Comparison of ENCODE assay signal across 8 cellular contexts in the genomic region with DNA sequence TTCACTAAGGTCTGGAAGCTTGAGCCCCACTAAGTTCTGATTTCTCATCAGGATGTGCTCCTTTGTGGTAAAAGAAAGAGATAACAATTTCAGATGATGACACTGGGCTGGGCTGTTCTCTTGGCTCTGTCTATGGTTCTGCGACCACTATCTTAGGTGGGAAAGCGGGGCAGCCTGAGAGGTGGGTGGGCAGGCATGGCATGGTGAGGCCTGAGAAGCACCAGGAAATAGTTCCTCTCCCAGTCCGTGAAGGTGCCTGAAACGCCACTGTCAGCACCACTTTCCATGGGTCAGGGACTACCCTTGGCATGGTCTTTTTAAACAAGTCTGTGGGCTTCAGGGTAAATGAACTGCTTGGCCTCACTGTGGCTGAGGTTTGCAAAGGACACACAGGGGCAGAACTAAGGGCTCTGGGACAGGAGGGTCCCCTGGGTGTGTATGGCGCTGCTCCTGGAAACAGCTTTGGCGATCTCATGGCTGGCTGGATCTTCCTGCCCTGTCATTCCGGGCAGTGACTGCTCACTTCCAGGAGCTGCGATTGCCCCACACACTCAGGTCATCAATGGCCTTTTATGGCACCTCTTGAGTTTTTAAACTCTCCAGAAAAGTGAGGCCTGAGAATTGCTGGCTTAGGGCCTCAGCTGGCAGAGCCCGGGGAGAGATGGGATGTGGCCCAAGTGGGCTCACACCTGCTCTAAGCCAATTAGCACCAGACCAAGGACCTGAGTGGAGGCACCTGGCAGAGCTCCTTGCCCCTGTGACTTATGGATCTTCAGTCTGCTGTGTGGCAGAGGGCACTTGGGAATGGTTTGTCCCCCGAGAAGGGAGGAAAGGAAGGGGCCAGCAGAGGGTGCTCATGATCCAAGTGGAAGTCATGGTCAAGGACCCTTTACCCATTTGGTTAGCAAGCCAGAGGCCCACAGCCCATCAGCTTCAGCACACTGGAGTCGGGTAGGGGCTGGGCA. TPM values are rescaled to one million over a fixed set of nuclear protein-coding genes. Genes with fewer than 3 reads are reported as not detected.
DNase-seq lines count a peak whose midpoint lies in the region; ATAC-seq and TF ChIP-seq lines count a peak whose summit lies in the region.

No MANE protein-coding gene starts in this region.

- peak overlapping the region; percentile 94 for H2AK9ac ChIP-seq in IMR-90 (replicated peaks; ENCODE audit: low read depth, low read length, poor library complexity)

- peak overlapping the region; percentile 29; the same call in 1 of the 2 replicates for H3K23ac ChIP-seq in IMR-90 (ENCODE audit: low read depth, low read length)

- H3K27ac ChIP-seq in IMR-90 (ENCODE audit: insufficient read depth, low read length) (no peak overlapping the region), stomach smooth muscle (ENCODE audit: low read length) (peak overlapping the region; percentile 67)

- peak overlapping the region; percentile 47 for H2BK120ac ChIP-seq in IMR-90 (ENCODE audit: low read depth, low read length)

- peaks cover 16% of the 10 kb centered on the region for H3K4me1 Mint-ChIP-seq in activated CD4-positive, alpha-beta memory T cell treated with anti-CD3 and anti-CD28 coated beads for 36 hours (ENCODE audit: low read depth)

- intact Hi-C loops in IMR-90 (cut with micrococcal nuclease) = loop anchor here (1.0 kb wide), 1 partner anchor 111 kb away; no protein-coding TSS in a partner anchor
- intact Hi-C loops in activated CD4-positive, alpha-beta memory T cell treated with anti-CD3 and anti-CD28 coated beads for 36 hours (cut with micrococcal nuclease) = loop anchor here (1.0 to 2.0 kb wide), 2 partner anchors 31 to 111 kb away; no protein-coding TSS in a partner anchor

- ATAC-seq in IMR-90 (ENCODE audit: low read depth) (peak; percentile 68), HG03095 (IDR thresholded peaks at IDR 0.05; ENCODE audit: unreplicated experiment) (no peak)

- peak; percentile 8 for DNase-seq in DMS53 treated with DMSO at 0.1 percent for 48 hours (lab: John Stamatoyannopoulos, UW; ENCODE audit: unreplicated experiment)
- peak; percentile 37 for DNase-seq in IMR-90
- DNase-seq in activated CD4-positive, alpha-beta memory T cell treated with anti-CD3 and anti-CD28 coated beads for 36 hours = peak; percentile 19
- peak; percentile 36 for DNase-seq in hepatic stellate cell (ENCODE audit: low spot score)
- DNase-seq in cerebellar nuclear complex (lab: John Stamatoyannopoulos, UW) = no peak
- DNase-seq in epidermal melanocyte (ENCODE audit: insufficient read length, low spot score) = no peak

- H2AFZ ChIP-seq in IMR-90 (replicated peaks; ENCODE audit: low read length, poor library complexity) = peak overlapping the region; percentile 59

- in situ Hi-C loops in IMR-90 (cut with MboI; ENCODE audit: low sequenced_read_pairs) = no loop called here

- H3K9me3 Mint-ChIP-seq in activated CD4-positive, alpha-beta memory T cell treated with anti-CD3 and anti-CD28 coated beads for 36 hours = no peaks in the 10 kb centered on the region

- H2BK20ac ChIP-seq in IMR-90 (ENCODE audit: low read depth, low read length) = peak overlapping the region; percentile 22; the same call in 1 of the 2 replicates

- H3K9me3 ChIP-seq in IMR-90 (ENCODE audit: control insufficient read depth, insufficient read depth, low read length) (no peaks in the 10 kb centered on the region), stomach smooth muscle (ENCODE audit: control insufficient read depth in 2 of 2, low read length in 2 of 2) (no peaks in the 10 kb centered on the region)

- TF ChIP-seq CTCF in IMR-90 (conservative IDR thresholded peaks at IDR 0.05; ENCODE audit: low read depth, low read length) = peak; percentile 54

- TF ChIP-seq POLR2A in IMR-90 (IDR thresholded peaks at IDR 0.05; ENCODE audit: low read depth, low read length) = no peak

- no peak overlapping the region for H3K4me2 ChIP-seq in IMR-90 (ENCODE audit: low read depth, low read length)

- H3K18ac ChIP-seq in IMR-90 (ENCODE audit: low read depth, low read length) = no peak overlapping the region

- peak; percentile 67 for TF ChIP-seq RAD21 in IMR-90 (IDR thresholded peaks at IDR 0.05; ENCODE audit: low read length)

- CTCF ChIA-PET in IMR-90 (lab: Yijun Ruan, JAX) = interaction anchor here (1.3 kb wide), 1 partner anchor 258 kb away, joined by 3 read pairs; no protein-coding TSS in a partner anchor
- CTCF ChIA-PET in activated CD4-positive, alpha-beta memory T cell treated with anti-CD3 and anti-CD28 coated beads for 36 hours (lab: Charles Lee) = interaction anchor here (0.9 to 1.7 kb wide), 4 partner anchors 22 to 113 kb away, joined by 3 to 4 read pairs (median 4); a partner anchor contains a TSS

- H3K36me3 Mint-ChIP-seq in activated CD4-positive, alpha-beta memory T cell treated with anti-CD3 and anti-CD28 coated beads for 36 hours = no peaks in the 10 kb centered on the region

- dilution Hi-C loops in IMR-90 (cut with HindIII; ENCODE audit: low sequenced_read_pairs, unreplicated experiment) = no loop called here

- H2AK5ac ChIP-seq in IMR-90 (ENCODE audit: low read depth, low read length) = peak overlapping the region; percentile 80

- peak overlapping the region in 1 of 2 experiments; percentile 69; a peak in 1 of 4 replicates for H4K8ac ChIP-seq in IMR-90 (ENCODE audit: low read depth in 2 of 2, low read length in 2 of 2)

- H2BK15ac ChIP-seq in IMR-90 (ENCODE audit: low read depth, low read length) = peak overlapping the region; percentile 26; the same call in 1 of the 3 replicates

- H2BK5ac ChIP-seq in IMR-90 (ENCODE audit: low read depth, low read length, poor library complexity, severe bottlenecking) = no peak overlapping the region

- no peak overlapping the region for H3K4me3 Mint-ChIP-seq in activated CD4-positive, alpha-beta memory T cell treated with anti-CD3 and anti-CD28 coated beads for 36 hours

- H3K27me3 Mint-ChIP-seq in activated CD4-positive, alpha-beta memory T cell treated with anti-CD3 and anti-CD28 coated beads for 36 hours = no peaks in the 10 kb centered on the region

- BruUV-seq in IMR-90 (replicated peaks; lab: Mats Ljungman, UMichigan) = no TSS peak

- H3K14ac ChIP-seq in IMR-90 (replicated peaks; ENCODE audit: low read depth, low read length) = peak overlapping the region; percentile 11; the same call in 1 of the 2 replicates

- H4K5ac ChIP-seq in IMR-90 (ENCODE audit: low read depth, low read length) = no peak overlapping the region

- H3K4me1 ChIP-seq in IMR-90 (ENCODE audit: control insufficient read depth, insufficient read depth, low read length) (peaks cover 4% of the 10 kb centered on the region), stomach smooth muscle (ENCODE audit: control insufficient read depth, insufficient read depth, low read length) (peaks cover 31% of the 10 kb centered on the region)

- H3K36me3 ChIP-seq in IMR-90 (ENCODE audit: control insufficient read depth, insufficient read depth, low read length) (peaks cover 61% of the 10 kb centered on the region; the same call in 1 of the 2 replicates), stomach smooth muscle (ENCODE audit: control insufficient read depth in 2 of 2, insufficient read depth in 2 of 2, low read length in 2 of 2) (peaks cover 25 to 37% of the 10 kb centered on the region in 2 donors)

- H4K20me1 ChIP-seq in IMR-90 (ENCODE audit: insufficient read depth, low read length) = no peaks in the 10 kb centered on the region

- H3K9ac ChIP-seq in IMR-90 (ENCODE audit: low read depth, low read length) (no peak overlapping the region), stomach smooth muscle (ENCODE audit: low read length in 2 of 2) (peak overlapping the region; percentile 5 to 43)

- 0 out of 2 replicates have a peak, but pooled peaks cover 12% of the 10 kb centered on the region for H3K9me1 ChIP-seq in IMR-90 (ENCODE audit: insufficient read depth, low read length)

- H3K27me3 ChIP-seq in IMR-90 (ENCODE audit: control insufficient read depth, insufficient read depth, low read length) (no peaks in the 10 kb centered on the region), stomach smooth muscle (ENCODE audit: control insufficient read depth in 1 of 2, insufficient read depth in 2 of 2, low read length in 2 of 2) (no peaks in the 10 kb centered on the region)

- peak overlapping the region; percentile 32 for H3K27ac Mint-ChIP-seq in activated CD4-positive, alpha-beta memory T cell treated with anti-CD3 and anti-CD28 coated beads for 36 hours

- peak overlapping the region; percentile 63 for H4K91ac ChIP-seq in IMR-90 (ENCODE audit: insufficient read depth, low read depth, low read length)

- POLR2A ChIA-PET in IMR-90 (lab: Charles Lee; ENCODE audit: unreplicated experiment) = no interaction called here
- POLR2A ChIA-PET in activated CD4-positive, alpha-beta memory T cell treated with anti-CD3 and anti-CD28 coated beads for 36 hours (lab: Charles Lee) = no interaction called here

- WGBS in IMR-90 (ENCODE audit: extremely low coverage in 2 of 2, insufficient read length in 1 of 2), 2 experiments = 98% methylated on average over 5 of the region's 11 CpGs; no CpG with 5 or more reads in 1 of the 2 experiments

- no peak overlapping the region for H3K56ac ChIP-seq in IMR-90 (ENCODE audit: extremely low read depth, insufficient read depth, low read length)

- H3K4me3 ChIP-seq in IMR-90 (ENCODE audit: insufficient read depth, low read depth, low read length) (no peak overlapping the region), stomach smooth muscle (ENCODE audit: low read length in 2 of 2) (no peak overlapping the region)

- H3K79me1 ChIP-seq in IMR-90 (ENCODE audit: low read depth in 1 of 2, low read length in 2 of 2) = 0 out of 4 replicates have a peak, but pooled peaks cover 0 to 22% of the 10 kb centered on the region in 2 experiments

- H3K4ac ChIP-seq in IMR-90 (ENCODE audit: low read depth, low read length) = peak overlapping the region; percentile 73

TF ChIP-seq in IMR-90, 13 proteins besides CTCF, POLR2A, EP300 and RAD21:
- no peak for TF ChIP-seq MAZ (IDR thresholded peaks at IDR 0.05; ENCODE audit: borderline replicate concordance, low read depth, low read length)
- TF ChIP-seq, protein P1, sequence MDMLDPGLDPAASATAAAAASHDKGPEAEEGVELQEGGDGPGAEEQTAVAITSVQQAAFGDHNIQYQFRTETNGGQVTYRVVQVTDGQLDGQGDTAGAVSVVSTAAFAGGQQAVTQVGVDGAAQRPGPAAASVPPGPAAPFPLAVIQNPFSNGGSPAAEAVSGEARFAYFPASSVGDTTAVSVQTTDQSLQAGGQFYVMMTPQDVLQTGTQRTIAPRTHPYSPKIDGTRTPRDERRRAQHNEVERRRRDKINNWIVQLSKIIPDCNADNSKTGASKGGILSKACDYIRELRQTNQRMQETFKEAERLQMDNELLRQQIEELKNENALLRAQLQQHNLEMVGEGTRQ (IDR thresholded peaks at IDR 0.05; ENCODE audit: low read depth, low read length) = no peak
- TF ChIP-seq SMC3 (IDR thresholded peaks at IDR 0.05; ENCODE audit: low read depth, low read length) = peak; percentile 62
- TF ChIP-seq FOS (IDR thresholded peaks at IDR 0.05; ENCODE audit: low read depth, low read length) = no peak
- no peak for TF ChIP-seq MAFK (IDR thresholded peaks at IDR 0.05; ENCODE audit: low read depth, low read length)

RNA-seq across cellular contexts. Expression of a gene that starts 55.6 kb away (rescaled TPM):
- not detected in 2 replicates for total RNA-seq in IMR-90 (2012; rRNA removed)
- polyA plus RNA-seq in IMR-90 (2012; rRNA removed) = not detected in 2 replicates
- not detected in 2 replicates for polyA plus RNA-seq in IMR-90 (2012; cell fraction: cytosol; rRNA removed)
- 0.04 and 0.32 TPM in 2 replicates for polyA plus RNA-seq in IMR-90 (2012; cell fraction: nucleus; rRNA removed; ENCODE audit: low replicate concordance)
- total RNA-seq in activated CD4-positive, alpha-beta memory T cell treated with anti-CD3 and anti-CD28 coated beads for 36 hours = not detected

Comparison
In these comparisons a context has a peak if more than half of its experiments do, and no peak if none do; other contexts are left out.
1. DNase-seq: peak in DMS53 treated with DMSO at 0.1 percent for 48 hours (single experiment), IMR-90 (single experiment), activated CD4-positive, alpha-beta memory T cell treated with anti-CD3 and anti-CD28 coated beads for 36 hours (single experiment) and hepatic stellate cell (single experiment); none in cerebellar nuclear complex (0 of 2) and epidermal melanocyte (single experiment).